In genomic region chr1:97877307-97877706, GRCh38 we compare ENCODE assay signal across 27 cellular contexts.
"Had no signal": no experiment of that assay in that cellular context is flagged by ENCODE, and none has a peak within 500 bp of the region (broad histone marks: within the 10 kb centered on the region; RNA-seq: fewer than 3 reads in every experiment).

No MANE protein-coding gene starts in this region.

- ATAC-seq: activated naive CD8-positive, alpha-beta T cell treated with anti-CD3 and anti-CD28 coated beads, Interleukin-2, amount 50 U/mL, for 24 hours; esophagus mucosa; gastroesophageal sphincter; heart right ventricle; left lung; naive thymus-derived CD4-positive, alpha-beta T cell had no signal

- H3K4me3 Mint-ChIP-seq: activated naive CD8-positive, alpha-beta T cell treated with anti-CD3 and anti-CD28 coated beads, Interleukin-2, amount 50 U/mL, for 24 hours; brain; naive thymus-derived CD4-positive, alpha-beta T cell; neural crest cell; T-helper 1 cell treated with Interleukin-12 subunit alpha and Interleukin-12 subunit beta and Interleukin-4 antibody, amounts not matched to agents 30 μg/mL and 1 μg/mL, for 36 hours; type B pancreatic cell had no signal

- H3K27ac ChIP-seq: gastroesophageal sphincter, heart right ventricle, left lung, spleen, testis, vagina had no signal

- H3K4me3 ChIP-seq: gastroesophageal sphincter, heart right ventricle, left lung, lung, spleen, testis, vagina had no signal

- H3K27me3 Mint-ChIP-seq: activated naive CD8-positive, alpha-beta T cell treated with anti-CD3 and anti-CD28 coated beads, Interleukin-2, amount 50 U/mL, for 24 hours; brain; naive thymus-derived CD4-positive, alpha-beta T cell; type B pancreatic cell had no signal

- H3K9me3 ChIP-seq: gastroesophageal sphincter, heart right ventricle, left lung, spleen, testis, vagina had no signal

- H3K27me3 ChIP-seq: gastroesophageal sphincter, heart right ventricle, left lung, spleen, testis, vagina had no signal

- H3K9me3 Mint-ChIP-seq: activated naive CD8-positive, alpha-beta T cell treated with anti-CD3 and anti-CD28 coated beads, Interleukin-2, amount 50 U/mL, for 24 hours; brain; neural crest cell; type B pancreatic cell had no signal

- H3K4me1 Mint-ChIP-seq: brain, neural crest cell had no signal

- H3K36me3 Mint-ChIP-seq: brain, type B pancreatic cell had no signal

- H3K4me1 ChIP-seq: gastroesophageal sphincter, heart right ventricle, left lung, spleen, testis, vagina had no signal

- DNase-seq: activated CD4-positive, alpha-beta T cell treated with anti-CD3 and anti-CD28 coated beads for 4 hours; activated CD4-positive, alpha-beta T cell treated with anti-CD3 and anti-CD28 coated beads, Interleukin-2, amount 50 U/mL, for 48 hours; activated CD4-positive, CD25-positive, alpha-beta regulatory T cell; activated gamma-delta T cell; activated naive CD4-positive, alpha-beta T cell treated with anti-CD3 and anti-CD28 coated beads, Interleukin-2, amount 50 U/mL, for 16 hours; activated naive CD8-positive, alpha-beta T cell treated with anti-CD3 and anti-CD28 coated beads, Interleukin-2, amount 50 U/mL, for 24 hours; anterior cingulate cortex; effector memory CD4-positive, alpha-beta T cell; heart right ventricle; kidney; left lung; naive thymus-derived CD4-positive, alpha-beta T cell; occipital lobe; posterior cingulate gyrus; retina; spleen; stimulated activated CD4-positive, alpha-beta T cell treated with anti-CD3 and anti-CD28 coated beads, Interleukin-4, amount 100 ng/mL, for 1 hour; stimulated activated naive CD4-positive, alpha-beta T cell; testis had no signal

- H3K27ac Mint-ChIP-seq: activated naive CD8-positive, alpha-beta T cell treated with anti-CD3 and anti-CD28 coated beads, Interleukin-2, amount 50 U/mL, for 24 hours; brain; T-helper 1 cell treated with Interleukin-12 subunit alpha and Interleukin-12 subunit beta and Interleukin-4 antibody, amounts not matched to agents 30 μg/mL and 1 μg/mL, for 36 hours; type B pancreatic cell had no signal
